ENCODE assay signal across 7 cellular contexts in the genomic region with DNA sequence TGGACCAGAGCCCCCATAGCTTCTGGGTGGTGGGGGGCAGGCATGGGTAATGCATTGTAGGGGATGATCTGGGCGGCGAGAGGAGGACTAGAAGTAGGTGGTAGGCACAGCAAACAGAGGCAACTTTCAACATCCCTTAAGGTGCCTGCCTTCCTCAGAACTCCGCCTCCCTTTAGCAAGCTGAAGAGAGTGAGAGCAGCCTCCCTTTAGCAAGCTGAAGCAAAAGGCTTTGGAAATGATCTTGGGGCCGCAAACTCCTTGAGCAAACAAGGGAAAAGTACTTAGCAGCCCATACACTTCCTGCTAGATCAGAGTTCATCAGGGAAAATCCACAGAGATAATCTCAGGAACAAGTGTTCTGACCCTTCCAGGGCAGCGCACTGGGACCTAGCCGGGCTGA. TPM values are rescaled to one million over a fixed set of nuclear protein-coding genes. Genes with fewer than 3 reads are reported as not detected.
"Had no signal": no experiment of that assay in that cellular context is flagged by ENCODE, and none has a peak within 500 bp of the region (broad histone marks: within the 10 kb centered on the region; RNA-seq: fewer than 3 reads in every experiment).

No MANE protein-coding gene starts in this region.

RNA-seq across cellular contexts. Expression of a gene that starts 18.3 kb away (rescaled TPM):
- total RNA-seq: LHCN-M2, MCF 10A, OCI-LY7, PC-3, Right ventricle myocardium inferior, RPMI7951, SJCRH30 had no signal
